11 cellular contexts compared by ENCODE assay signal in the genomic region with DNA sequence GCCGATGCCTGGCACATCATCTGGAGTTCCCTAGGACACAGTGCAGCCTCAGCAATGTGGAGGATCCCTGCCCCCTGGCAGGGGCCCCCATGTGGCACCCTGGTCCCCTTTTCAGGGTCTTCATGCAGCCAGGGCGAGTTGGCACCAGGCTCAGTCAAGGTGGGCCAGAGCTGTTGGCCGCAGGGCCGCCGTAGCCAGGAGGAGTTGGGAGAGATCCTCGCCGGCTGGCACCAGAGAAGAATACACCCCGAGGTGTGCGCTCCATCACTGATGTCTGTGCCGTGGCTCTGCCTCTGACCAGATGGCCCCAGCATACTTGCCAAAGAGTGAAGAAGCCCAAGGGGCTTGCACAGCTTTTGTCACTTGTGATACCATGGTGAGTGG. TPM values are rescaled to one million over a fixed set of nuclear protein-coding genes. Genes with fewer than 3 reads are reported as not detected.
DNase-seq lines count a peak whose midpoint lies in the region; ATAC-seq, FAIRE-seq and TF ChIP-seq lines count a peak whose summit lies in the region.
"Had no signal": no experiment of that assay in that cellular context is flagged by ENCODE, and none has a peak within 500 bp of the region (broad histone marks: within the 10 kb centered on the region; RNA-seq: fewer than 3 reads in every experiment).

No MANE protein-coding gene starts in this region.

- H3K27ac ChIP-seq in PC-9 (peak overlapping the region; percentile 76), endothelial cell of umbilical vein (ENCODE audit: insufficient read depth, low read depth, low read length) (peak overlapping the region; percentile 62)
- H3K27ac ChIP-seq: WERI-Rb-1 had no signal

- POLR2A ChIA-PET in PC-9 (lab: Charles Lee; ENCODE audit: unreplicated experiment) (no interaction called here), endothelial cell of umbilical vein (lab: Charles Lee) (interaction anchor here (1.4 kb wide), 1 partner anchor 11 kb away, joined by 5 read pairs; the partner anchor contains the start of gene TPCN1)
- POLR2A ChIA-PET in activated CD8-positive, alpha-beta T cell treated with anti-CD3 and anti-CD28 coated beads, Interleukin-2, amount 10 ng/mL, durations not matched to agents 7 days and 5 days (lab: Charles Lee), result interaction anchor here (1.1 to 1.7 kb wide), 2 partner anchors 10 to 48 kb away, joined by 4 to 6 read pairs; no protein-coding TSS in a partner anchor

- BruUV-seq in Calu3 (replicated peaks; lab: Mats Ljungman, UMichigan), result no TSS peak
- no TSS peak for BruUV-seq in PC-9 (replicated peaks; lab: Mats Ljungman, UMichigan)
- no TSS peak for BruUV-seq in endothelial cell of umbilical vein (replicated peaks; lab: Mats Ljungman, UMichigan)

- dilution Hi-C loops in endothelial cell of umbilical vein (cut with MboI; ENCODE audit: extremely low pct_ligation_motif_present, low sequenced_read_pairs), result no loop called here

- peak overlapping the region; percentile 75 for H3K27ac Mint-ChIP-seq in Calu3 (ENCODE audit: unreplicated experiment)
- H3K27ac Mint-ChIP-seq in activated CD8-positive, alpha-beta T cell treated with anti-CD3 and anti-CD28 coated beads, Interleukin-2, amount 10 ng/mL, durations not matched to agents 7 days and 5 days, result no peak overlapping the region

- FAIRE-seq in endothelial cell of umbilical vein (lab: Jason Lieb, UNC), result no peak

- H3K9me3 ChIP-seq in PC-9 (ENCODE audit: insufficient read depth, low read depth) (no peaks in the 10 kb centered on the region), endothelial cell of umbilical vein (replicated peaks; ENCODE audit: control insufficient read depth, insufficient read depth, low read length) (no peaks in the 10 kb centered on the region)
- H3K9me3 ChIP-seq: neutrophil had no signal

- H3K27me3 Mint-ChIP-seq in Calu3 (ENCODE audit: unreplicated experiment), result no peaks in the 10 kb centered on the region
- no peaks in the 10 kb centered on the region for H3K27me3 Mint-ChIP-seq in activated CD8-positive, alpha-beta T cell treated with anti-CD3 and anti-CD28 coated beads, Interleukin-2, amount 10 ng/mL, durations not matched to agents 7 days and 5 days (ENCODE audit: low read depth)
- H3K27me3 Mint-ChIP-seq: activated naive CD4-positive, alpha-beta T cell treated with anti-CD3 and anti-CD28 coated beads, Interleukin-2, amount 50 U/mL, for 24 hours had no signal

- no peak for ATAC-seq in sciatic nerve
- ATAC-seq in GM21576 (IDR thresholded peaks at IDR 0.05; ENCODE audit: unreplicated experiment), result no peak
- ATAC-seq in activated CD8-positive, alpha-beta T cell treated with anti-CD3 and anti-CD28 coated beads, Interleukin-2, amount 10 ng/mL, durations not matched to agents 7 days and 5 days, result no peak
- no peak for ATAC-seq in GM18520 (IDR thresholded peaks at IDR 0.05; ENCODE audit: unreplicated experiment)

- H3K9ac ChIP-seq in endothelial cell of umbilical vein (replicated peaks; ENCODE audit: extremely low read depth, insufficient read depth, low read length), result no peak overlapping the region

- no peak overlapping the region for H2AFZ ChIP-seq in PC-9
- no peak overlapping the region for H2AFZ ChIP-seq in endothelial cell of umbilical vein (ENCODE audit: low read depth, low read length)

- H3K9me2 ChIP-seq in PC-9 (ENCODE audit: insufficient read depth), result no peaks in the 10 kb centered on the region

- H3K9me3 Mint-ChIP-seq in Calu3 (ENCODE audit: low read depth, unreplicated experiment), result no peaks in the 10 kb centered on the region
- H3K9me3 Mint-ChIP-seq in activated CD8-positive, alpha-beta T cell treated with anti-CD3 and anti-CD28 coated beads, Interleukin-2, amount 10 ng/mL, durations not matched to agents 7 days and 5 days (ENCODE audit: insufficient read depth), result no peaks in the 10 kb centered on the region
- H3K9me3 Mint-ChIP-seq: activated naive CD4-positive, alpha-beta T cell treated with anti-CD3 and anti-CD28 coated beads, Interleukin-2, amount 50 U/mL, for 24 hours had no signal

- H3F3A ChIP-seq in PC-9 (ENCODE audit: insufficient read depth, low read depth), result peaks cover 27% of the 10 kb centered on the region

- H4K20me1 ChIP-seq in PC-9 (ENCODE audit: insufficient read depth) (no peaks in the 10 kb centered on the region), endothelial cell of umbilical vein (replicated peaks; ENCODE audit: control insufficient read depth, extremely low read depth, insufficient read depth, low read length) (no peaks in the 10 kb centered on the region)

- H3K36me3 ChIP-seq in PC-9 (ENCODE audit: low read depth) (peaks cover 36% of the 10 kb centered on the region; the same call in 1 of the 2 replicates), endothelial cell of umbilical vein (ENCODE audit: control insufficient read depth in 2 of 2, extremely low read depth in 1 of 2, insufficient read depth in 2 of 2, low read length in 2 of 2) (peaks cover 0 to 15% of the 10 kb centered on the region in 2 experiments)
- H3K36me3 ChIP-seq: neutrophil had no signal

- CTCF ChIA-PET in Calu3 (lab: Charles Lee), result interaction anchor here (0.6 to 1.2 kb wide), 2 partner anchors 9 to 35 kb away, joined by 3 to 4 read pairs; no protein-coding TSS in a partner anchor
- CTCF ChIA-PET in PC-9 (lab: Charles Lee), result no interaction called here
- CTCF ChIA-PET in endothelial cell of umbilical vein (lab: Charles Lee), result interaction anchor here (1.4 kb wide), 1 partner anchor 9 kb away, joined by 3 read pairs; no protein-coding TSS in a partner anchor
- CTCF ChIA-PET in activated CD8-positive, alpha-beta T cell treated with anti-CD3 and anti-CD28 coated beads, Interleukin-2, amount 10 ng/mL, durations not matched to agents 7 days and 5 days (lab: Charles Lee), result interaction anchor here (0.6 to 2.3 kb wide), 7 partner anchors 10 to 103 kb away, joined by 3 to 31 read pairs (median 6); partner anchors contain the start of genes SLC8B1 and TPCN1

- H3K4me1 Mint-ChIP-seq in Calu3 (ENCODE audit: low read depth, unreplicated experiment), result peaks cover 62% of the 10 kb centered on the region
- peaks cover 51% of the 10 kb centered on the region for H3K4me1 Mint-ChIP-seq in activated CD8-positive, alpha-beta T cell treated with anti-CD3 and anti-CD28 coated beads, Interleukin-2, amount 10 ng/mL, durations not matched to agents 7 days and 5 days (ENCODE audit: low read depth)

- no peak overlapping the region for H3K4me3 ChIP-seq in PC-9
- no peak overlapping the region for H3K4me3 ChIP-seq in endothelial cell of umbilical vein (replicated peaks in 1 of 3; ENCODE audit: insufficient read depth in 1 of 3, low read depth in 1 of 3, low read length in 3 of 3)

- no peaks in the 10 kb centered on the region for H3K27me3 ChIP-seq in PC-9 (ENCODE audit: insufficient read depth, low read depth)
- no peaks in the 10 kb centered on the region for H3K27me3 ChIP-seq in endothelial cell of umbilical vein (ENCODE audit: control insufficient read depth in 2 of 2, insufficient read depth in 2 of 2, low read length in 2 of 2)
- H3K27me3 ChIP-seq: neutrophil had no signal

- H3K9me1 ChIP-seq in endothelial cell of umbilical vein (replicated peaks; ENCODE audit: control insufficient read depth, extremely low read depth, insufficient read depth, low read length), result no peaks in the 10 kb centered on the region

- no peak for TF ChIP-seq POLR2A in endothelial cell of umbilical vein (IDR thresholded peaks at IDR 0.05; ENCODE audit: low read depth, low read length)

- no peak overlapping the region for H3K4me3 Mint-ChIP-seq in Calu3 (ENCODE audit: low read depth, unreplicated experiment)
- no peak overlapping the region for H3K4me3 Mint-ChIP-seq in activated CD8-positive, alpha-beta T cell treated with anti-CD3 and anti-CD28 coated beads, Interleukin-2, amount 10 ng/mL, durations not matched to agents 7 days and 5 days

- H3K4me1 ChIP-seq in PC-9 (replicated peaks; ENCODE audit: insufficient read depth) (peaks cover 30% of the 10 kb centered on the region), endothelial cell of umbilical vein (ENCODE audit: control insufficient read depth, extremely low read depth, insufficient read depth, low read length) (peaks cover 39% of the 10 kb centered on the region)

- H3K79me2 ChIP-seq in PC-9 (ENCODE audit: low read depth) (peaks cover 9% of the 10 kb centered on the region; the same call in 1 of the 2 replicates), endothelial cell of umbilical vein (ENCODE audit: control insufficient read depth, insufficient read depth, low read length) (no peaks in the 10 kb centered on the region)

- H3K4me2 ChIP-seq in PC-9 (peak overlapping the region; percentile 51), endothelial cell of umbilical vein (ENCODE audit: insufficient read depth, low read length) (no peak overlapping the region)

- intact Hi-C loops in Calu3 (cut with micrococcal nuclease; ENCODE audit: unreplicated experiment) (no loop called here), PC-9 (cut with micrococcal nuclease; ENCODE audit: unreplicated experiment) (no loop called here), endothelial cell of umbilical vein (cut with micrococcal nuclease) (no loop called here), sciatic nerve (cut with DNase I) (no loop called here)

- DNase-seq in Calu3, result no peak
- no peak for DNase-seq in PC-9
- no peak for DNase-seq in endothelial cell of umbilical vein (ENCODE audit: low read depth, low spot score)
- DNase-seq in sciatic nerve (ENCODE audit: low spot score), result peak; percentile 57
- no peak for DNase-seq in dermis blood vessel endothelial cell
- no peak for DNase-seq in activated CD8-positive, alpha-beta T cell treated with anti-CD3 and anti-CD28 coated beads, Interleukin-2, amount 10 ng/mL, durations not matched to agents 7 days and 5 days
- DNase-seq: WERI-Rb-1 had no signal

- TF ChIP-seq CTCF in Calu3 (IDR thresholded peaks at IDR 0.05; ENCODE audit: unreplicated experiment) (no peak), PC-9 (conservative IDR thresholded peaks at IDR 0.05) (no peak), endothelial cell of umbilical vein (IDR thresholded peaks at IDR 0.05; ENCODE audit: extremely low read depth in 1 of 2, insufficient read depth in 1 of 2, low read depth in 1 of 2, low read length in 2 of 2) (no peak)

- H3K36me3 Mint-ChIP-seq in Calu3 (ENCODE audit: insufficient read depth, unreplicated experiment), result peaks cover 57% of the 10 kb centered on the region
- H3K36me3 Mint-ChIP-seq in activated CD8-positive, alpha-beta T cell treated with anti-CD3 and anti-CD28 coated beads, Interleukin-2, amount 10 ng/mL, durations not matched to agents 7 days and 5 days (ENCODE audit: low read depth), result peaks cover 35% of the 10 kb centered on the region

RNA-seq across cellular contexts. Expression of gene TPCN1, which starts 11.0 kb away (rescaled TPM):
- total RNA-seq in Calu3 (2022) (83.0 and 91.1 TPM in 2 replicates), PC-9 (2021) (34.1 and 42.7 TPM in 2 replicates), endothelial cell of umbilical vein (17.9 and 28.3 TPM in 2 replicates), sciatic nerve (90.6 TPM), dermis blood vessel endothelial cell (11.2 and 15.1 TPM in 2 replicates)
- 18.7 and 19.5 TPM in 2 replicates for polyA plus RNA-seq in endothelial cell of umbilical vein
- 11.0 and 12.8 TPM in 2 replicates for polyA plus RNA-seq in endothelial cell of umbilical vein (2011; cell fraction: cytosol; rRNA removed)
- 69.3 and 74.3 TPM in 2 replicates for polyA plus RNA-seq in endothelial cell of umbilical vein (2011; cell fraction: nucleus; rRNA removed)
- polyA plus RNA-seq in endothelial cell of umbilical vein (2012), result 15.9 and 22.7 TPM in 2 replicates
- 35.2 and 36.9 TPM in 2 replicates for polyA minus RNA-seq in endothelial cell of umbilical vein
- 18.6 TPM for polyA minus RNA-seq in endothelial cell of umbilical vein (2011; cell fraction: cytosol; rRNA and poly(A)+ RNA removed)
- 34.9 and 40.1 TPM in 2 replicates for polyA minus RNA-seq in endothelial cell of umbilical vein (2011; cell fraction: nucleus; rRNA and poly(A)+ RNA removed)
- total RNA-seq in activated CD8-positive, alpha-beta T cell treated with anti-CD3 and anti-CD28 coated beads, Interleukin-2, amount 10 ng/mL, durations not matched to agents 7 days and 5 days, result 10 to 100 TPM; 13.7 to 16.1 TPM

RNA-seq across cellular contexts. Expression of gene RITA1, which starts 46.7 kb away (rescaled TPM):
- total RNA-seq in Calu3 (2022), result 27.4 and 28.4 TPM in 2 replicates
- total RNA-seq in PC-9 (2021), result 15.8 and 16.1 TPM in 2 replicates
- 20.4 and 20.7 TPM in 2 replicates for total RNA-seq in endothelial cell of umbilical vein
- polyA plus RNA-seq in endothelial cell of umbilical vein, result 21.1 and 21.3 TPM in 2 replicates
- 12.9 and 16.2 TPM in 2 replicates for polyA plus RNA-seq in endothelial cell of umbilical vein (2011; cell fraction: cytosol; rRNA removed)
- 6.4 and 7.6 TPM in 2 replicates for polyA plus RNA-seq in endothelial cell of umbilical vein (2011; cell fraction: nucleus; rRNA removed)
- polyA plus RNA-seq in endothelial cell of umbilical vein (2012), result 16.4 and 17.8 TPM in 2 replicates
- 7.9 and 8.3 TPM in 2 replicates for polyA minus RNA-seq in endothelial cell of umbilical vein
- polyA minus RNA-seq in endothelial cell of umbilical vein (2011; cell fraction: cytosol; rRNA and poly(A)+ RNA removed), result 22.8 TPM
- polyA minus RNA-seq in endothelial cell of umbilical vein (2011; cell fraction: nucleus; rRNA and poly(A)+ RNA removed), result 4.5 and 8.0 TPM in 2 replicates
- 7.8 TPM for total RNA-seq in sciatic nerve
- 25.0 and 28.3 TPM in 2 replicates for total RNA-seq in dermis blood vessel endothelial cell
- total RNA-seq in activated CD8-positive, alpha-beta T cell treated with anti-CD3 and anti-CD28 coated beads, Interleukin-2, amount 10 ng/mL, durations not matched to agents 7 days and 5 days, result 10 to 100 TPM; 21.0 to 22.6 TPM

RNA-seq across cellular contexts. Expression of gene DDX54, which starts 46.9 kb away (rescaled TPM):
- total RNA-seq in Calu3 (2022) (104 and 112 TPM in 2 replicates), PC-9 (2021) (80.1 and 81.3 TPM in 2 replicates), endothelial cell of umbilical vein (76.4 and 90.0 TPM in 2 replicates), sciatic nerve (43.9 TPM), dermis blood vessel endothelial cell (44.7 and 49.0 TPM in 2 replicates)
- 41.9 and 54.1 TPM in 2 replicates for polyA plus RNA-seq in endothelial cell of umbilical vein
- 60.6 and 60.8 TPM in 2 replicates for polyA plus RNA-seq in endothelial cell of umbilical vein (2011; cell fraction: cytosol; rRNA removed)
- 70.0 and 79.9 TPM in 2 replicates for polyA plus RNA-seq in endothelial cell of umbilical vein (2011; cell fraction: nucleus; rRNA removed)
- polyA plus RNA-seq in endothelial cell of umbilical vein (2012), result 34.6 and 38.7 TPM in 2 replicates
- polyA minus RNA-seq in endothelial cell of umbilical vein, result 26.9 and 43.8 TPM in 2 replicates
- 41.9 TPM for polyA minus RNA-seq in endothelial cell of umbilical vein (2011; cell fraction: cytosol; rRNA and poly(A)+ RNA removed)
- 36.6 and 38.9 TPM in 2 replicates for polyA minus RNA-seq in endothelial cell of umbilical vein (2011; cell fraction: nucleus; rRNA and poly(A)+ RNA removed)
- total RNA-seq in activated CD8-positive, alpha-beta T cell treated with anti-CD3 and anti-CD28 coated beads, Interleukin-2, amount 10 ng/mL, durations not matched to agents 7 days and 5 days, result 10 to 100 TPM; 79.4 to 82.0 TPM
